16 cellular contexts compared by ENCODE assay signal in the genomic region with DNA sequence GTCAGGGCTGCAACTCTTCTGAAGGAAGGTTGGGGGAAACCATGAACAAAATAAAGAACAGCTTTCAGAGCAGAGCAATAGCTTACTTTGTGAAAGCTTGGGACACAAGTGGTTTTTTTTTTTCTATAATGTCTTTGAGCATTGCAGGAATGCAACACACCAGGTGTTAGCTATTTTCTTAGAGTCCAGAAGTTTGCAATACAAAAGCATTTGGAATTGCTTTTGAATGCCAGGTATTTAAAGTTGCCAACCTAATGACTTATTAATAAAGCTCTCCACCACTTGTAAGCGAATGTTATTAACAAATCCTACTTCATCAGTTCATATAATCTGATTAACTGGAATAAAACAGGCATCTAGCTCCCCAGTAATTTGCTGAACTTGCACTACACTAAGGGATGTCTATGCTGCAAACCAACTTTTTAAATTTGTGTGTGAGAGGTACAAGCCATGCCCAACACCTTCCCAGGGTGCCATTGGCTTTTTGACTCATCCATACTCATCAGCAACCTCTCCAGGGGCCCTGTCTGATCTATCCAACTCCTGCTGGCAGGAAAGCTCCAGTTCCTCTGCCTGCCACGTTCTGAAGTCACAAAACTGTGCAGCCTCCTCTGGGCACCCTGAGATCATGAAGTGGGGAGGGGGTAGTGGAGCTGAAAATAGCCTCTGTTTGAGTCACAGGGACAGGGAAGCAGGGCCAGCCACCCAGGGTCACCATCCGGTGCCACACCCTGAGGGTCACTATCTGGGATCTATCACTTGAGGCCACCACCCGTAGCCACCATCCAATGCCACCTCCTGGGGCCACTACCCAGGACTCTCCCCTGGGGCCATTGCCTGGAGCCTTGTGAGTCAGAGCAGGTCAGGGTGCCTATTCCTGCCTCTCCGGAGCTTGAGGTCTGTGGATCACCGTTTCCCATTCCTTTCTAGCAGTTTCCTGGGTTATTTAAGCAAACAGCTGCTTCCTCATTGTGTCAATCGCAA.
DNase-seq lines count a peak whose midpoint lies in the region; ATAC-seq and TF ChIP-seq lines count a peak whose summit lies in the region.
"Had no signal": no experiment of that assay in that cellular context is flagged by ENCODE, and none has a peak within 500 bp of the region (broad histone marks: within the 10 kb centered on the region; RNA-seq: fewer than 3 reads in every experiment).

No MANE protein-coding gene starts in this region.

- H3K14ac ChIP-seq in H9 (ENCODE audit: insufficient read depth, low read length), result peak overlapping the region; percentile 8; the same call in 1 of the 2 replicates

- H3K4me1 ChIP-seq in H9 (ENCODE audit: insufficient read depth, low read length), result peaks cover 20% of the 10 kb centered on the region; the same call in 1 of the 2 replicates

- no peak overlapping the region for H2BK12ac ChIP-seq in H9 (ENCODE audit: insufficient read length, low read depth, low read length)

- H4K20me1 ChIP-seq in H9 (ENCODE audit: control insufficient read depth, insufficient read depth, insufficient read length), result no peaks in the 10 kb centered on the region

- no peaks in the 10 kb centered on the region for H3K27me3 ChIP-seq in H9 (ENCODE audit: insufficient read depth, low read length)

- TF ChIP-seq CTCF in H9 (conservative IDR thresholded peaks at IDR 0.05), result no peak

- H2AFZ ChIP-seq in H9 (ENCODE audit: low read length), result no peak overlapping the region

- H3K4me3 Mint-ChIP-seq in H9, result no peak overlapping the region
- H3K4me3 Mint-ChIP-seq: activated T-cell treated with anti-CD3 and anti-CD28 coated beads, Interleukin-2, amount 50 U/mL, for 4 hours; dendritic cell treated with granulocyte-macrophage colony-stimulating factor and Interleukin-4, amounts not matched to agents 40 ng/mL and 50 ng/mL, for 4 days; stimulated activated effector memory CD8-positive, alpha-beta T cell treated with anti-CD3 and anti-CD28 coated beads, Interleukin-12 subunit alpha, Interleukin-12 subunit beta, amount 100 ng/mL, for 72 hours had no signal

- H4K8ac ChIP-seq in H9 (replicated peaks; ENCODE audit: insufficient read length, low read depth, low read length), result no peak overlapping the region

- H4K91ac ChIP-seq in H9 (ENCODE audit: insufficient read length, low read depth, low read length), result no peak overlapping the region

- no peaks in the 10 kb centered on the region for H3K36me3 Mint-ChIP-seq in H9 (ENCODE audit: insufficient read depth in 1 of 3, low read depth in 3 of 3)
- H3K36me3 Mint-ChIP-seq: stimulated activated effector memory CD8-positive, alpha-beta T cell treated with anti-CD3 and anti-CD28 coated beads, Interleukin-12 subunit alpha, Interleukin-12 subunit beta, amount 100 ng/mL, for 72 hours had no signal

- no peak overlapping the region; a peak in 1 of 7 replicates for H3K27ac Mint-ChIP-seq in H9
- H3K27ac Mint-ChIP-seq: dendritic cell treated with granulocyte-macrophage colony-stimulating factor and Interleukin-4, amounts not matched to agents 40 ng/mL and 50 ng/mL, for 4 days; stimulated activated effector memory CD8-positive, alpha-beta T cell treated with anti-CD3 and anti-CD28 coated beads, Interleukin-12 subunit alpha, Interleukin-12 subunit beta, amount 100 ng/mL, for 72 hours had no signal

- H2BK15ac ChIP-seq in H9 (ENCODE audit: low read depth, low read length), result no peak overlapping the region

- H3K27me3 Mint-ChIP-seq in H9 (ENCODE audit: low read depth), result peaks cover 2% of the 10 kb centered on the region
- H3K27me3 Mint-ChIP-seq: dendritic cell treated with granulocyte-macrophage colony-stimulating factor and Interleukin-4, amounts not matched to agents 40 ng/mL and 50 ng/mL, for 4 days had no signal

- H2BK5ac ChIP-seq in H9 (ENCODE audit: insufficient read length, low read length), result no peak overlapping the region

- peaks cover 30 to 34% of the 10 kb centered on the region in 2 experiments for H3K4me1 Mint-ChIP-seq in H9

- H2BK20ac ChIP-seq in H9 (ENCODE audit: low read depth, low read length, poor library complexity, severe bottlenecking), result no peak overlapping the region

- H3K23me2 ChIP-seq in H9 (ENCODE audit: insufficient read length, low read depth, low read length, poor library complexity, severe bottlenecking), result no peaks in the 10 kb centered on the region

- no peaks in the 10 kb centered on the region for H3K79me2 ChIP-seq in H9 (ENCODE audit: insufficient read depth, low read length)

- no peak overlapping the region for H4K5ac ChIP-seq in H9 (ENCODE audit: insufficient read length, low read depth, low read length)

- no peak overlapping the region for H2BK120ac ChIP-seq in H9 (ENCODE audit: low read depth, low read length, poor library complexity, severe bottlenecking)

- H3K9me3 Mint-ChIP-seq in H9, result no peaks in the 10 kb centered on the region
- H3K9me3 Mint-ChIP-seq: activated T-cell treated with anti-CD3 and anti-CD28 coated beads, Interleukin-2, amount 50 U/mL, for 4 hours; dendritic cell treated with granulocyte-macrophage colony-stimulating factor and Interleukin-4, amounts not matched to agents 40 ng/mL and 50 ng/mL, for 4 days; stimulated activated effector memory CD8-positive, alpha-beta T cell treated with anti-CD3 and anti-CD28 coated beads, Interleukin-12 subunit alpha, Interleukin-12 subunit beta, amount 100 ng/mL, for 72 hours had no signal

- DNase-seq in A172 (ENCODE audit: low spot score) (peak; percentile 76), H9 (no peak), UCSD-AML1 (lab: John Stamatoyannopoulos, UW; ENCODE audit: unreplicated experiment) (peak; percentile 23), glomerular visceral epithelial cell (ENCODE audit: extremely low spot score) (peak; percentile 45), NCI-H2029 treated with DMSO at 0.1 percent for 48 hours (lab: John Stamatoyannopoulos, UW) (no peak), T-helper 9 cell (no peak), DMS79 treated with DMSO at 0.1 percent for 48 hours (lab: John Stamatoyannopoulos, UW) (no peak)
- DNase-seq: activated CD4-positive, alpha-beta T cell treated with anti-CD3 and anti-CD28 coated beads for 4 hours; activated T-cell treated with anti-CD3 and anti-CD28 coated beads, Interleukin-2, amount 50 U/mL, for 4 hours; foreskin melanocyte; H7; NCI-H2227 treated with DMSO at 0.1 percent for 48 hours; stimulated activated CD4-positive, alpha-beta T cell treated with anti-CD3 and anti-CD28 coated beads, Interleukin-4, amount 100 ng/mL, for 24 hours had no signal

- no peak overlapping the region for H3K56ac ChIP-seq in H9 (ENCODE audit: insufficient read length, low read depth, low read length)

- no peak overlapping the region for H3K9ac ChIP-seq in H9 (ENCODE audit: extremely low read depth, insufficient read length, low read length)

- H3K27ac ChIP-seq in H9 (ENCODE audit: insufficient read length, low read depth, low read length), result no peak overlapping the region

- H3K18ac ChIP-seq in H9 (ENCODE audit: insufficient read length, low read depth, low read length), result no peak overlapping the region

- H3K9me3 ChIP-seq in H9 (ENCODE audit: control insufficient read depth, low read depth, low read length), result no peaks in the 10 kb centered on the region

- H2AK5ac ChIP-seq in H9 (ENCODE audit: insufficient read length, low read length), result no peak overlapping the region

- no peak for ATAC-seq in HG03571 (IDR thresholded peaks at IDR 0.05; ENCODE audit: unreplicated experiment)
- ATAC-seq: activated T-cell treated with anti-CD3 and anti-CD28 coated beads, Interleukin-2, amount 50 U/mL, for 4 hours; stimulated activated effector memory CD8-positive, alpha-beta T cell treated with anti-CD3 and anti-CD28 coated beads, Interleukin-12 subunit alpha, Interleukin-12 subunit beta, amount 100 ng/mL, for 72 hours had no signal

- no peak overlapping the region for H3K4me2 ChIP-seq in H9 (ENCODE audit: insufficient read depth, insufficient read length, low read length)

- no peak overlapping the region for H3K23ac ChIP-seq in H9 (ENCODE audit: insufficient read length, low read depth, low read length)

- no peak overlapping the region for H3K4ac ChIP-seq in H9 (ENCODE audit: low read depth, low read length)

- no peaks in the 10 kb centered on the region for H3K79me1 ChIP-seq in H9 (ENCODE audit: insufficient read depth, low read depth, low read length, poor library complexity, severe bottlenecking)

- H3T11ph ChIP-seq in H9 (ENCODE audit: low read length), result no peak overlapping the region

- no CpG with 5 or more reads among the region's 7 CpGs for WGBS in H9 (ENCODE audit: extremely low coverage, insufficient read length, low lambda C conversion rate)

Comparison
In these comparisons a context has a peak if more than half of its experiments do, and no peak if none do; other contexts are left out.
1. DNase-seq: peak in A172 (single experiment), UCSD-AML1 (single experiment) and glomerular visceral epithelial cell (single experiment); none in H9 (single experiment), NCI-H2029 treated with DMSO at 0.1 percent for 48 hours (single experiment), T-helper 9 cell (single experiment) and DMS79 treated with DMSO at 0.1 percent for 48 hours (single experiment).